In genomic region chr18:76053551-76053950, GRCh38 we compare ENCODE assay signal across 19 cellular contexts.
A peak's percentile ranks its signal among the peaks of the same experiment; 100 is the strongest.
DNase-seq lines count a peak whose midpoint lies in the region; ATAC-seq and TF ChIP-seq lines count a peak whose summit lies in the region.
"Had no signal": no experiment of that assay in that cellular context is flagged by ENCODE, and none has a peak within 500 bp of the region (broad histone marks: within the 10 kb centered on the region; RNA-seq: fewer than 3 reads in every experiment).

No MANE protein-coding gene starts in this region.

- TF ChIP-seq EP300 in esophagus muscularis mucosa (IDR thresholded peaks at IDR 0.05): no peak

- H3K27ac ChIP-seq in GM23338 (ENCODE audit: low read depth) (no peak overlapping the region), esophagus muscularis mucosa (replicated peaks in 1 of 4) (no peak overlapping the region), foreskin keratinocyte (no peak overlapping the region)
- H3K27ac ChIP-seq: BLaER1 had no signal

- H3K36me3 Mint-ChIP-seq in GM23338 (ENCODE audit: low read depth): no peaks in the 10 kb centered on the region
- H3K36me3 Mint-ChIP-seq in nephron progenitor cell (ENCODE audit: low read depth): no peaks in the 10 kb centered on the region
- H3K36me3 Mint-ChIP-seq in glutamatergic neuron (ENCODE audit: unreplicated experiment): no peaks in the 10 kb centered on the region
- H3K36me3 Mint-ChIP-seq: CD14-positive monocyte; CD4-positive, alpha-beta memory T cell; CD4-positive, CD25-positive, alpha-beta regulatory T cell; CD8-positive, alpha-beta memory T cell had no signal

- no peaks in the 10 kb centered on the region for H3K9me2 ChIP-seq in GM23338 (ENCODE audit: insufficient read depth)

- H3K4me3 ChIP-seq in GM23338 (no peak overlapping the region), esophagus muscularis mucosa (no peak overlapping the region)
- H3K4me3 ChIP-seq: BLaER1 had no signal

- H3K79me2 ChIP-seq in GM23338 (replicated peaks; ENCODE audit: insufficient read depth): no peaks in the 10 kb centered on the region

- no peaks in the 10 kb centered on the region for H3K9me3 ChIP-seq in esophagus muscularis mucosa
- H3K9me3 ChIP-seq: BE2C, BLaER1 had no signal

- intact Hi-C loops in esophagus muscularis mucosa (cut with DNase I): no loop called here

- H4K20me1 ChIP-seq in GM23338 (replicated peaks; ENCODE audit: insufficient read depth): no peaks in the 10 kb centered on the region
- H4K20me1 ChIP-seq: BLaER1 had no signal

- H3K9me3 Mint-ChIP-seq in GM23338: no peaks in the 10 kb centered on the region; the same call in 2 of the 3 replicates
- H3K9me3 Mint-ChIP-seq in nephron progenitor cell: no peaks in the 10 kb centered on the region
- no peaks in the 10 kb centered on the region for H3K9me3 Mint-ChIP-seq in glutamatergic neuron (ENCODE audit: unreplicated experiment)

- no peak overlapping the region for H3K4me2 ChIP-seq in GM23338
- H3K4me2 ChIP-seq: BLaER1 had no signal

- TF ChIP-seq POLR2A in esophagus muscularis mucosa (IDR thresholded peaks at IDR 0.05; ENCODE audit: low read depth): no peak

- WGBS in esophagus muscularis mucosa: 91% methylated on average over 8 of the region's 8 CpGs

- H3K27ac Mint-ChIP-seq in GM23338 (no peak overlapping the region), nephron progenitor cell (peak overlapping the region; percentile 78), glutamatergic neuron (ENCODE audit: unreplicated experiment) (no peak overlapping the region)
- H3K27ac Mint-ChIP-seq: CD14-positive monocyte; CD4-positive, alpha-beta memory T cell; CD4-positive, CD25-positive, alpha-beta regulatory T cell; CD8-positive, alpha-beta memory T cell had no signal

- H3K4me3 Mint-ChIP-seq in GM23338 (no peak overlapping the region), nephron progenitor cell (no peak overlapping the region), glutamatergic neuron (ENCODE audit: unreplicated experiment) (no peak overlapping the region)
- H3K4me3 Mint-ChIP-seq: CD14-positive monocyte; CD4-positive, alpha-beta memory T cell; CD8-positive, alpha-beta memory T cell had no signal

- H3K4me1 ChIP-seq in GM23338 (ENCODE audit: insufficient read depth) (0 out of 2 replicates have a peak, but pooled peaks cover 4% of the 10 kb centered on the region), esophagus muscularis mucosa (peaks cover 0 to 3% (median 0%) of the 10 kb centered on the region in 4 donors), foreskin keratinocyte (no peaks in the 10 kb centered on the region)
- H3K4me1 ChIP-seq: BE2C had no signal

- H3K36me3 ChIP-seq in GM23338 (ENCODE audit: insufficient read depth) (no peaks in the 10 kb centered on the region), esophagus muscularis mucosa (no peaks in the 10 kb centered on the region)
- H3K36me3 ChIP-seq: BE2C, BLaER1 had no signal

- ATAC-seq in GM23338: no peak
- no peak for ATAC-seq in foreskin keratinocyte
- ATAC-seq in HG03571 (IDR thresholded peaks at IDR 0.05; ENCODE audit: unreplicated experiment): no peak

- peak overlapping the region; percentile 69; the same call in 1 of the 2 replicates for H2AFZ ChIP-seq in GM23338

- no peaks in the 10 kb centered on the region for H3F3A ChIP-seq in GM23338 (replicated peaks; ENCODE audit: low read depth)

- H3K27me3 Mint-ChIP-seq in GM23338 (ENCODE audit: insufficient read depth, low read depth, poor library complexity): peaks cover 2% of the 10 kb centered on the region
- H3K27me3 Mint-ChIP-seq in nephron progenitor cell (ENCODE audit: low read depth, poor library complexity): no peaks in the 10 kb centered on the region
- H3K27me3 Mint-ChIP-seq in glutamatergic neuron (ENCODE audit: unreplicated experiment): no peaks in the 10 kb centered on the region
- H3K27me3 Mint-ChIP-seq: CD4-positive, CD25-positive, alpha-beta regulatory T cell; CD8-positive, alpha-beta memory T cell had no signal

- H3K27me3 ChIP-seq in GM23338 (ENCODE audit: insufficient read depth) (no peaks in the 10 kb centered on the region), esophagus muscularis mucosa (no peaks in the 10 kb centered on the region), foreskin keratinocyte (no peaks in the 10 kb centered on the region)
- H3K27me3 ChIP-seq: BE2C, BLaER1 had no signal

- DNase-seq in GM23338 (ENCODE audit: low spot score) (no peak), esophagus muscularis mucosa (ENCODE audit: extremely low spot score) (peak; percentile 90), nephron progenitor cell (no peak), foreskin keratinocyte (no peak), glutamatergic neuron (no peak)
- no peak for DNase-seq in activated CD4-positive, alpha-beta T cell treated with anti-CD3 and anti-CD28 coated beads, Interleukin-2, amount 50 U/mL, for 4 hours
- DNase-seq: 8988T; ACHN; BE2C; C1 segment of cervical spinal cord; CD4-positive, alpha-beta memory T cell; CD4-positive, CD25-positive, alpha-beta regulatory T cell; CD8-positive, alpha-beta memory T cell; COR-L47; DMS79 treated with DMSO at 0.1 percent for 48 hours; GF-D8 had no signal

- TF ChIP-seq CTCF in GM23338 (conservative IDR thresholded peaks at IDR 0.05; ENCODE audit: low read depth in 2 of 2) (no peak), esophagus muscularis mucosa (IDR thresholded peaks at IDR 0.05) (no peak), nephron progenitor cell (IDR thresholded peaks at IDR 0.05) (no peak), foreskin keratinocyte (conservative IDR thresholded peaks at IDR 0.05) (no peak), glutamatergic neuron (IDR thresholded peaks at IDR 0.05; ENCODE audit: partially characterized antibody, unreplicated experiment) (no peak)

- H3K4me1 Mint-ChIP-seq in GM23338 (peaks cover 11% of the 10 kb centered on the region), nephron progenitor cell (peaks cover 56% of the 10 kb centered on the region), glutamatergic neuron (ENCODE audit: low read depth, unreplicated experiment) (no peaks in the 10 kb centered on the region)
- H3K4me1 Mint-ChIP-seq: CD14-positive monocyte; CD4-positive, alpha-beta memory T cell; CD4-positive, CD25-positive, alpha-beta regulatory T cell; CD8-positive, alpha-beta memory T cell had no signal

TF ChIP-seq in GM23338, 12 proteins besides CTCF, POLR2A, EP300 and RAD21 (continues in another document):
- TF ChIP-seq ETS1 (IDR thresholded peaks at IDR 0.05) (no peak), CREB1 (CRISPR knock-in tag; IDR thresholded peaks at IDR 0.05; ENCODE audit: low read depth) (no peak), EZH2phosphoT487 (IDR thresholded peaks at IDR 0.05; ENCODE audit: unreplicated experiment) (no peak), REST (IDR thresholded peaks at IDR 0.05; ENCODE audit: unreplicated experiment) (no peak), EZH2 (IDR thresholded peaks at IDR 0.05; ENCODE audit: low read depth, unreplicated experiment) (no peak), ZNF114 (CRISPR knock-in tag; IDR thresholded peaks at IDR 0.05) (no peak), NANOG (IDR thresholded peaks at IDR 0.05; ENCODE audit: borderline replicate concordance) (no peak), POLR2AphosphoS5 (IDR thresholded peaks at IDR 0.05; ENCODE audit: low read depth) (no peak), JUNB (IDR thresholded peaks at IDR 0.05; ENCODE audit: unreplicated experiment) (no peak)
